In the genomic region with DNA sequence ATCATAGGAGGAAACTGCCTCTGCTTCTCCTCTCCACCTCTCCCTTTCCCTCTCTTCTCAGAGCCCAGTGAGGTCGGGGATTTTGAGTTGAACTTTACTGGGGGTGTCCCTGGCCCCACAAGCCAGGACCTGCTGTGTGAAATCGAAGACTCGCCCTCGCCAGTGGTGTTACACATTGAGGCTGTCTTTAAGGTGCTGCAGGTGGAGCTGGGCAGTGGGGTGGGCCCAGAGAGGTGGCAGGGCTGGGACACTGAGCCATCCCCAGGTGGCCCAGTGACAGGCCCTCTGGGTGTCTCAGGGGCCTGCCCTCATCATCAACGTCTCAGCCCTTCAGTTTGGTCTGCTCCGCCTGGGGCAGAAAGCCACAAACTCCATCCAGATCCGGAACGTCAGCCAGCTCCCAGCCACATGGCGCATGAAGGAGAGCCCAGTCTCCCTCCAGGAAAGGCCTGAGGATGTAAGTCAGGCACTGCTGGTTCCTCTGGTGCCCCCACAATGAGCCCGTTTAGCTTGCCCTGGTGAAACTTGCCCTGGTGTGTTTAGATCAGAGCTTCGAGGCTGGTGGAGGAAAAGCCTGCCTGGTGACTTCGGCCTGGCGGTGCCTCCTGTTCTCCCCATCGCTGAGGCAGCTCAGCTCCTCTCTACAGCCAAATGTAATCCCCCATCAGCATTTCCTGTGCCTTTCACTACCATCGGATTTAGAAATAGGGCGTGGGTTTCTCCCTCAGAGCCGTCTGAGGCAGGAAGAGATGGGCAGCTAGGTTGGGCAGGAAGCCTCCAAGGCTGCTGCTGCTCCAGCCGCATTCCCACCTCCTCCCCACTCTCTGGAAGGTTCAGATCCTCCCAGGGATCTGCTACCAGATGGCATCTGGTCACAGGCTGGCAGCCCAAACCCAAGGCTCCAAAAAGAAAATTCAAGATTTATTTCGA, we compare ENCODE assay signal across 21 cellular contexts. TPM values are rescaled to one million over a fixed set of nuclear protein-coding genes. Genes with fewer than 3 reads are reported as not detected.
"Had no signal": no experiment of that assay in that cellular context is flagged by ENCODE, and none has a peak within 500 bp of the region (broad histone marks: within the 10 kb centered on the region; RNA-seq: fewer than 3 reads in every experiment).

No MANE protein-coding gene starts in this region.

- H3K27ac ChIP-seq: brain microvascular endothelial cell, esophagus muscularis mucosa, foreskin keratinocyte, spleen, vagina had no signal

- H3K27ac Mint-ChIP-seq: activated B cell treated with CpG ODN at 0.5 μM for 24 hours; activated naive CD4-positive, alpha-beta T cell treated with anti-CD3 and anti-CD28 coated beads, Interleukin-2, amount 10 ng/mL, durations not matched to agents 7 days and 5 days; activated naive CD8-positive, alpha-beta T cell treated with anti-CD3 and anti-CD28 coated beads, Interleukin-2, amount 10 ng/mL, durations not matched to agents 7 days and 5 days; activated T-helper 1 cell treated with anti-CD3 and anti-CD28 coated beads, Interleukin-12 subunit alpha, Interleukin-12 subunit beta, Interleukin-2, Interleukin-4 antibody, amounts not matched to agents 30 ng/mL and 10 ng/mL and 1 ng/mL, durations not matched to agents 14 hours and 24 hours and 36 hours; nephron progenitor cell; type B pancreatic cell had no signal

- H3K4me1 Mint-ChIP-seq: activated naive CD4-positive, alpha-beta T cell treated with anti-CD3 and anti-CD28 coated beads, Interleukin-2, amount 10 ng/mL, durations not matched to agents 7 days and 5 days had no signal

- H3K27me3 ChIP-seq: esophagus muscularis mucosa, foreskin keratinocyte, spleen, vagina had no signal

- DNase-seq: activated B cell treated with CpG ODN at 0.5 μM for 24 hours; activated CD4-positive, alpha-beta T cell treated with anti-CD3 and anti-CD28 coated beads, Interleukin-2, amount 50 U/mL, for 4 hours; activated gamma-delta T cell; activated naive CD8-positive, alpha-beta T cell treated with anti-CD3 and anti-CD28 coated beads, Interleukin-2, amount 10 ng/mL, durations not matched to agents 7 days and 5 days; activated T-cell treated with anti-CD3 and anti-CD28 coated beads, Interleukin-2, amount 50 U/mL, for 1 hour; brain microvascular endothelial cell; foreskin keratinocyte; left cardiac atrium; mammary epithelial cell; nephron progenitor cell; occipital lobe; right cardiac atrium; spleen; stimulated activated naive CD8-positive, alpha-beta T cell treated with anti-CD3 and anti-CD28 coated beads, Interleukin-15, Interleukin-2, amounts not matched to agents 100 U/mL and 50 U/mL, for 24 hours; T-helper 2 cell had no signal

- H3K9me3 Mint-ChIP-seq: activated B cell treated with CpG ODN at 0.5 μM for 24 hours; activated naive CD4-positive, alpha-beta T cell treated with anti-CD3 and anti-CD28 coated beads, Interleukin-2, amount 10 ng/mL, durations not matched to agents 7 days and 5 days; activated naive CD8-positive, alpha-beta T cell treated with anti-CD3 and anti-CD28 coated beads, Interleukin-2, amount 10 ng/mL, durations not matched to agents 7 days and 5 days; activated T-helper 1 cell treated with anti-CD3 and anti-CD28 coated beads, Interleukin-12 subunit alpha, Interleukin-12 subunit beta, Interleukin-2, Interleukin-4 antibody, amounts not matched to agents 30 ng/mL and 10 ng/mL and 1 ng/mL, durations not matched to agents 14 hours and 24 hours and 36 hours; nephron progenitor cell; type B pancreatic cell had no signal

- H3K36me3 Mint-ChIP-seq: activated naive CD4-positive, alpha-beta T cell treated with anti-CD3 and anti-CD28 coated beads, Interleukin-2, amount 10 ng/mL, durations not matched to agents 7 days and 5 days; activated naive CD8-positive, alpha-beta T cell treated with anti-CD3 and anti-CD28 coated beads, Interleukin-2, amount 10 ng/mL, durations not matched to agents 7 days and 5 days; type B pancreatic cell had no signal

- H3K4me3 Mint-ChIP-seq: activated B cell treated with CpG ODN at 0.5 μM for 24 hours; activated naive CD4-positive, alpha-beta T cell treated with anti-CD3 and anti-CD28 coated beads, Interleukin-2, amount 10 ng/mL, durations not matched to agents 7 days and 5 days; activated naive CD8-positive, alpha-beta T cell treated with anti-CD3 and anti-CD28 coated beads, Interleukin-2, amount 10 ng/mL, durations not matched to agents 7 days and 5 days; activated T-helper 1 cell treated with anti-CD3 and anti-CD28 coated beads, Interleukin-12 subunit alpha, Interleukin-12 subunit beta, Interleukin-2, Interleukin-4 antibody, amounts not matched to agents 30 ng/mL and 10 ng/mL and 1 ng/mL, durations not matched to agents 14 hours and 24 hours and 36 hours; nephron progenitor cell; type B pancreatic cell had no signal

- H3K4me3 ChIP-seq: esophagus muscularis mucosa, spleen, vagina had no signal

- H3K9me3 ChIP-seq: esophagus muscularis mucosa, spleen, vagina had no signal

- ATAC-seq: foreskin keratinocyte; left cardiac atrium; right cardiac atrium; SK-N-SH treated with all-trans-retinoic acid at 6 μM for 48 hours; stimulated activated naive CD8-positive, alpha-beta T cell treated with anti-CD3 and anti-CD28 coated beads, Interleukin-15, Interleukin-2, amounts not matched to agents 100 U/mL and 50 U/mL, for 24 hours had no signal

- H3K36me3 ChIP-seq: brain microvascular endothelial cell, esophagus muscularis mucosa, spleen, vagina had no signal

- H3K4me1 ChIP-seq: esophagus muscularis mucosa, vagina had no signal

RNA-seq across cellular contexts. Expression of gene DLEC1, which starts 58.7 kb away (rescaled TPM):
- total RNA-seq: foreskin keratinocyte had no signal
- polyA plus RNA-seq: mammary epithelial cell had no signal
